ENCODE assay signal across 8 cellular contexts in the genomic region with DNA sequence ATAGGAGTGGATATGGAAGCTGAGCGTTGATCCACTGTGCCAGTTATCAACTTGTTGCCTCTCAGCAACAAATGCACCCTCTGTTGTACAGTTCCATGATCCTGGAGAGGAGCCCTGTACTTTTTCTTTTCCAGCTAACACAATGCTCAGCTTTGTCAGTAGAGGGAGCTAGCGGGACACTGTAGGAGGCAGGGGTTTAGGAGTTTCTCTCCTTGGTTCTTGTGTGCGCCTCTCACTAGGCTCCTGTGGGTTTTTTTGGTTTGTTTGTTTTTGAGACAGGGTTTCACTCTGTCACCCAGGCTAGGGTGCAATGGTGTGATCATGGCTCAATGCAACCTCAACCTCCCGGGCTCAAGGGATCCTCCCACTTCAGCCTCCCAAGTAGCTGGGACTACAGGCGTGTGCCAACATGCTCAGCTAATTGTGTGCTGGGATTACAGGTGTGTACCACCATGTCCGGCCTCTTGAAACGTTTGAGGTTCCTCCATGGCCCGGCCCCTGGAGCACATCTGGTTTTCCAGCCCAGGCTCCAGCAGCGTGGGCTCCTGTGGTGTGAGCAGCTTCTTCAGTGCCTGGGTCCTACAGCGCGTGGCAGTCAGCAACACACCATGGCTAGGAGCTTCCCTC. TPM values are rescaled to one million over a fixed set of nuclear protein-coding genes. Genes with fewer than 3 reads are reported as not detected.
DNase-seq lines count a peak whose midpoint lies in the region; ATAC-seq lines count a peak whose summit lies in the region.

No MANE protein-coding gene starts in this region.

- H2AFZ ChIP-seq in GM23248, result no peak overlapping the region

- H3K4me3 Mint-ChIP-seq in T-helper 17 cell, result no peak overlapping the region
- H3K4me3 Mint-ChIP-seq in central memory CD8-positive, alpha-beta T cell, result no peak overlapping the region

- no peaks in the 10 kb centered on the region for H3K9me2 ChIP-seq in GM23248 (ENCODE audit: insufficient read depth)

- no peak overlapping the region for H3K4me3 ChIP-seq in GM23248

- no peaks in the 10 kb centered on the region for H3K79me2 ChIP-seq in GM23248 (ENCODE audit: insufficient read depth)

- H3K27me3 ChIP-seq in GM23248 (replicated peaks; ENCODE audit: insufficient read depth), result no peaks in the 10 kb centered on the region

- 34 to 36% methylated on average over 11 of the region's 11 CpGs for WGBS in GM23248 (ENCODE audit: low coverage in 1 of 2, low lambda C conversion rate in 2 of 2, missing lambda C conversion rate in 2 of 2), 2 experiments

- H3K27ac Mint-ChIP-seq in T-helper 17 cell, result no peak overlapping the region
- H3K27ac Mint-ChIP-seq in central memory CD8-positive, alpha-beta T cell (ENCODE audit: low read depth), result no peak overlapping the region

- no peaks in the 10 kb centered on the region for H3K4me1 Mint-ChIP-seq in T-helper 17 cell
- H3K4me1 Mint-ChIP-seq in central memory CD8-positive, alpha-beta T cell, result no peaks in the 10 kb centered on the region

- no peaks in the 10 kb centered on the region for H3K9me3 Mint-ChIP-seq in central memory CD8-positive, alpha-beta T cell

- no peaks in the 10 kb centered on the region for H3K9me3 ChIP-seq in GM23248 (ENCODE audit: low read depth)
- no peaks in the 10 kb centered on the region for H3K9me3 ChIP-seq in T-helper 17 cell (ENCODE audit: control insufficient read depth, low read length, poor library complexity, severe bottlenecking)

- no peak overlapping the region for H3K4me2 ChIP-seq in GM23248 (ENCODE audit: unreplicated experiment)

- in situ Hi-C loops in GM23248 (cut with MboI), result no loop called here

- H3K4me1 ChIP-seq in GM23248 (ENCODE audit: insufficient read depth), result no peaks in the 10 kb centered on the region

- DNase-seq in Daoy (ENCODE audit: low read depth), result peak; percentile 55
- DNase-seq in GM23248, result peak; percentile 86
- DNase-seq in NAMALWA (ENCODE audit: low spot score), result peak; percentile 86
- DNase-seq in T-helper 17 cell, result peak in 1 of 3 donors; percentile 28
- peak in 1 of 2 donors; percentile 30 for DNase-seq in central memory CD8-positive, alpha-beta T cell (ENCODE audit: low spot score in 2 of 2)
- peak; percentile 85 for DNase-seq in left kidney (ENCODE audit: low read depth, low spot score)
- DNase-seq in stimulated activated CD4-positive, alpha-beta T cell treated with anti-CD3 and anti-CD28 coated beads, Interleukin-4, amount 100 ng/mL, for 48 hours (ENCODE audit: low read depth in 2 of 2), result peak; percentile 23 to 24

- H3K9ac ChIP-seq in GM23248, result no peak overlapping the region

- peaks cover 16% of the 10 kb centered on the region for H3K27me3 Mint-ChIP-seq in T-helper 17 cell
- peaks cover 16% of the 10 kb centered on the region for H3K27me3 Mint-ChIP-seq in central memory CD8-positive, alpha-beta T cell

- no peaks in the 10 kb centered on the region for H4K20me1 ChIP-seq in GM23248 (ENCODE audit: insufficient read depth)

- peaks cover 5% of the 10 kb centered on the region; the same call in 1 of the 2 replicates for H3F3A ChIP-seq in GM23248 (ENCODE audit: insufficient read depth)

- H3K36me3 ChIP-seq in GM23248 (ENCODE audit: low read depth), result no peaks in the 10 kb centered on the region

- peak; percentile 99 for ATAC-seq in T-helper 17 cell
- peak; percentile 88 for ATAC-seq in central memory CD8-positive, alpha-beta T cell (replicated peaks; ENCODE audit: extremely low read depth, poor library complexity, severe bottlenecking)
- ATAC-seq in GM18498 (IDR thresholded peaks at IDR 0.05; ENCODE audit: unreplicated experiment), result no peak

- H3K27ac ChIP-seq in GM23248, result no peak overlapping the region

- peaks cover 2% of the 10 kb centered on the region for H3K36me3 Mint-ChIP-seq in T-helper 17 cell (ENCODE audit: low read depth)
- H3K36me3 Mint-ChIP-seq in central memory CD8-positive, alpha-beta T cell (ENCODE audit: insufficient read depth), result no peaks in the 10 kb centered on the region

RNA-seq across cellular contexts. Expression of a gene that starts 12.0 kb away (rescaled TPM):
- 9.9 and 16.8 TPM in 2 replicates for total RNA-seq in Daoy (2014; rRNA removed; shearing (Covaris generic))
- total RNA-seq in GM23248 (2014; rRNA removed; shearing (Covaris generic)), result 64.8 and 66.3 TPM in 2 replicates
- 27.6 and 29.4 TPM in 2 replicates for polyA plus RNA-seq in GM23248 (2016; fragmentation: Nextera tagmentation; extraction: Ambion mirVana)
- 1 to 10 TPM; 1.2 to 2.7 TPM for total RNA-seq in T-helper 17 cell

RNA-seq across cellular contexts. Expression of a gene that starts 14.5 kb away (rescaled TPM):
- 4.4 and 5.7 TPM in 2 replicates for total RNA-seq in Daoy (2014; rRNA removed; shearing (Covaris generic))
- 13.4 and 33.8 TPM in 2 replicates for total RNA-seq in GM23248 (2014; rRNA removed; shearing (Covaris generic))
- 30.5 and 31.4 TPM in 2 replicates for polyA plus RNA-seq in GM23248 (2016; fragmentation: Nextera tagmentation; extraction: Ambion mirVana)
- total RNA-seq in T-helper 17 cell, result 1 to 10 TPM; 5.6 to 8.6 TPM

RNA-seq across cellular contexts. Expression of a gene that starts 35.4 kb away (rescaled TPM):
- total RNA-seq in Daoy (2014; rRNA removed; shearing (Covaris generic)), result 12.3 and 15.1 TPM in 2 replicates
- 20.6 and 32.6 TPM in 2 replicates for total RNA-seq in GM23248 (2014; rRNA removed; shearing (Covaris generic))
- polyA plus RNA-seq in GM23248 (2016; fragmentation: Nextera tagmentation; extraction: Ambion mirVana), result 15.9 and 17.2 TPM in 2 replicates
- 10 to 100 TPM; 60.0 to 69.2 TPM for total RNA-seq in T-helper 17 cell
